Comparison of ENCODE assay signal across 11 cellular contexts in the genomic region with DNA sequence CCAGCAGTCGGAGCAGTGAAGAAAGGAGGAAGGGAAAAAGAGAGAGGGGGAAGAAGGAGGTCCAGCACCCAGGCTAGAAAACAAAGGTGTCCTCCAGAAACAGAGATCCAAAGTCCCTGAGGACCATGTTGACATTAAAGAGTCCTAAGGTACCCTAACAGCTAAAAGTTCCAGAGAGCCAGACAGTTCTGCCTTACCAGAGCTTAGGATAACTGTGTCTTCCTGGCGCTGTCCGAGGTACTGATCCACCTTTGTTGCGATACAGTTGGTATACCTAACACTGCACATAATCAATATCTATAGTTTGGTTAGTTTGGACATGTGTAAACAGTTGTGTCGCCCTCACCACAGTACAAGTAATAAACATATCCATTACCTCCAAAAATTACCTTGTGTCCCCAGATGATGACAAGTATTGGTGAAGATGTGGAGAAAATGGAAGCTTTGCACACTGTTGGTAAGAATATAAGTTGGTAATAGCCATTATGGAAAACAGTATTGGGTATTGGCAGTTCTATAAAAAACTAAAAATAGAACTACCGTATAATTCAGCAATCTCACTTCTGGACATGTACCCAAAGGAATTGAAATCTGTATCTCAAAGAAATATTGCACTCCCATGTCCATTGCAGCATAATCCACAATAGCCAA. TPM values are rescaled to one million over a fixed set of nuclear protein-coding genes. Genes with fewer than 3 reads are reported as not detected.
DNase-seq lines count a peak whose midpoint lies in the region; ATAC-seq and TF ChIP-seq lines count a peak whose summit lies in the region.
"Had no signal": no experiment of that assay in that cellular context is flagged by ENCODE, and none has a peak within 500 bp of the region (broad histone marks: within the 10 kb centered on the region; RNA-seq: fewer than 3 reads in every experiment).

No MANE protein-coding gene starts in this region.

- H3K4me3 ChIP-seq in Karpas-422 (ENCODE audit: low read length) (no peak overlapping the region), liver (ENCODE audit: low read depth in 1 of 3, low read length in 3 of 3) (no peak overlapping the region)
- H3K4me3 ChIP-seq: gastrocnemius medialis, thyroid gland had no signal

- no peak for ATAC-seq in GM18505 (IDR thresholded peaks at IDR 0.05; ENCODE audit: unreplicated experiment)
- no peak for ATAC-seq in HG02973 (IDR thresholded peaks at IDR 0.05; ENCODE audit: unreplicated experiment)
- ATAC-seq: gastrocnemius medialis had no signal

- no peaks in the 10 kb centered on the region for H3K4me1 ChIP-seq in Karpas-422 (ENCODE audit: low read length)
- H3K4me1 ChIP-seq in liver (ENCODE audit: control insufficient read depth in 4 of 4, insufficient read depth in 4 of 4, low read length in 3 of 4), result no peaks in the 10 kb centered on the region
- H3K4me1 ChIP-seq: gastrocnemius medialis had no signal

- 23% methylated on average over 6 of the region's 6 CpGs for WGBS in liver

- no peak overlapping the region for H3K27ac ChIP-seq in Karpas-422 (ENCODE audit: low read length)
- no peak overlapping the region for H3K27ac ChIP-seq in liver (ENCODE audit: low read depth in 1 of 2, low read length in 2 of 2)
- H3K27ac ChIP-seq: gastrocnemius medialis, thyroid gland had no signal

- H3K9ac ChIP-seq in Karpas-422 (ENCODE audit: low read length), result no peak overlapping the region
- no peak overlapping the region for H3K9ac ChIP-seq in liver (ENCODE audit: low read depth in 1 of 2, low read length in 2 of 2)

- H3K9me3 ChIP-seq in Karpas-422 (ENCODE audit: low read length), result no peaks in the 10 kb centered on the region
- no peaks in the 10 kb centered on the region for H3K9me3 ChIP-seq in liver (ENCODE audit: control insufficient read depth in 4 of 4, low read length in 3 of 4)
- H3K9me3 ChIP-seq: gastrocnemius medialis, thyroid gland had no signal

- H3K36me3 ChIP-seq in Karpas-422 (ENCODE audit: insufficient read depth, low read length) (no peaks in the 10 kb centered on the region), liver (ENCODE audit: control insufficient read depth in 4 of 4, insufficient read depth in 3 of 4, low read depth in 1 of 4, low read length in 3 of 4) (no peaks in the 10 kb centered on the region)
- H3K36me3 ChIP-seq: gastrocnemius medialis, thyroid gland had no signal

- TF ChIP-seq POLR2A in GM18505 (IDR thresholded peaks at IDR 0.05; ENCODE audit: borderline replicate concordance, extremely low read depth, insufficient read depth, insufficient read length), result no peak

- H3K4me2 ChIP-seq in Karpas-422 (ENCODE audit: low read depth, low read length, poor library complexity, severe bottlenecking), result no peak overlapping the region

- DNase-seq in GM10266 (ENCODE audit: extremely low spot score) (peak; percentile 33), Karpas-422 (peak; percentile 48), astrocyte of the hippocampus (ENCODE audit: low read depth, low spot score) (peak; percentile 52), COR-L47 (lab: John Stamatoyannopoulos, UW) (no peak)
- DNase-seq: aorta, gastrocnemius medialis, naive B cell had no signal

- H2AFZ ChIP-seq in Karpas-422 (ENCODE audit: low read length), result no peak overlapping the region

- TF ChIP-seq RAD21 in liver (IDR thresholded peaks at IDR 0.05), result no peak

- H3K79me2 ChIP-seq in Karpas-422 (ENCODE audit: low read length), result no peaks in the 10 kb centered on the region

- H4K20me1 ChIP-seq in Karpas-422 (ENCODE audit: insufficient read depth, low read depth, low read length), result no peaks in the 10 kb centered on the region

- TF ChIP-seq CTCF in GM10266 (IDR thresholded peaks at IDR 0.05; ENCODE audit: control insufficient read depth, insufficient read depth, low read depth, missing control alignments) (no peak), liver (IDR thresholded peaks at IDR 0.05; ENCODE audit: low read depth, low read length, missing input control) (no peak)

- H3K27me3 ChIP-seq in Karpas-422 (ENCODE audit: low read length), result no peaks in the 10 kb centered on the region
- H3K27me3 ChIP-seq in liver (ENCODE audit: control insufficient read depth in 4 of 4, insufficient read depth in 4 of 4, low read length in 3 of 4), result peaks cover 0 to 5% (median 0%) of the 10 kb centered on the region in 4 donors
- H3K27me3 ChIP-seq: gastrocnemius medialis, thyroid gland had no signal

- H3K9me2 ChIP-seq in Karpas-422 (replicated peaks; ENCODE audit: insufficient read depth, low read length), result no peaks in the 10 kb centered on the region

TF ChIP-seq in liver, 16 proteins besides CTCF, POLR2A, EP300 and RAD21:
- TF ChIP-seq RXRA (IDR thresholded peaks at IDR 0.05) (no peak), YY1 (IDR thresholded peaks at IDR 0.05) (no peak)
- TF ChIP-seq, protein P1, sequence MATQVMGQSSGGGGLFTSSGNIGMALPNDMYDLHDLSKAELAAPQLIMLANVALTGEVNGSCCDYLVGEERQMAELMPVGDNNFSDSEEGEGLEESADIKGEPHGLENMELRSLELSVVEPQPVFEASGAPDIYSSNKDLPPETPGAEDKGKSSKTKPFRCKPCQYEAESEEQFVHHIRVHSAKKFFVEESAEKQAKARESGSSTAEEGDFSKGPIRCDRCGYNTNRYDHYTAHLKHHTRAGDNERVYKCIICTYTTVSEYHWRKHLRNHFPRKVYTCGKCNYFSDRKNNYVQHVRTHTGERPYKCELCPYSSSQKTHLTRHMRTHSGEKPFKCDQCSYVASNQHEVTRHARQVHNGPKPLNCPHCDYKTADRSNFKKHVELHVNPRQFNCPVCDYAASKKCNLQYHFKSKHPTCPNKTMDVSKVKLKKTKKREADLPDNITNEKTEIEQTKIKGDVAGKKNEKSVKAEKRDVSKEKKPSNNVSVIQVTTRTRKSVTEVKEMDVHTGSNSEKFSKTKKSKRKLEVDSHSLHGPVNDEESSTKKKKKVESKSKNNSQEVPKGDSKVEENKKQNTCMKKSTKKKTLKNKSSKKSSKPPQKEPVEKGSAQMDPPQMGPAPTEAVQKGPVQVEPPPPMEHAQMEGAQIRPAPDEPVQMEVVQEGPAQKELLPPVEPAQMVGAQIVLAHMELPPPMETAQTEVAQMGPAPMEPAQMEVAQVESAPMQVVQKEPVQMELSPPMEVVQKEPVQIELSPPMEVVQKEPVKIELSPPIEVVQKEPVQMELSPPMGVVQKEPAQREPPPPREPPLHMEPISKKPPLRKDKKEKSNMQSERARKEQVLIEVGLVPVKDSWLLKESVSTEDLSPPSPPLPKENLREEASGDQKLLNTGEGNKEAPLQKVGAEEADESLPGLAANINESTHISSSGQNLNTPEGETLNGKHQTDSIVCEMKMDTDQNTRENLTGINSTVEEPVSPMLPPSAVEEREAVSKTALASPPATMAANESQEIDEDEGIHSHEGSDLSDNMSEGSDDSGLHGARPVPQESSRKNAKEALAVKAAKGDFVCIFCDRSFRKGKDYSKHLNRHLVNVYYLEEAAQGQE (IDR thresholded peaks at IDR 0.05), result peak; percentile 99

RNA-seq across cellular contexts. Expression of a gene that starts 59.8 kb away (rescaled TPM):
- total RNA-seq in Karpas-422 (2014; rRNA removed; shearing (Covaris generic); ENCODE audit: low replicate concordance), result 0.07 and 0.18 TPM in 2 replicates
- under 1 TPM; 0.14 to 0.17 TPM for total RNA-seq in liver
- polyA plus RNA-seq in liver, result under 1 TPM in 1 of 2 donors, not detected in 1; 0.09 TPM
- polyA plus RNA-seq: aorta had no signal
